Comparison of ENCODE assay signal across 20 cellular contexts in genomic region chr14:100770605-100771120, GRCh38. TPM values are rescaled to one million over a fixed set of nuclear protein-coding genes. Genes with fewer than 3 reads are reported as not detected.
"Had no signal": no experiment of that assay in that cellular context is flagged by ENCODE, and none has a peak within 500 bp of the region (broad histone marks: within the 10 kb centered on the region; RNA-seq: fewer than 3 reads in every experiment).

No MANE protein-coding gene starts in this region.

- H3K9me3 ChIP-seq: testis had no signal

- H3K9me3 Mint-ChIP-seq: activated naive CD8-positive, alpha-beta T cell treated with anti-CD3 and anti-CD28 coated beads for 36 hours; activated T-cell treated with anti-CD3 and anti-CD28 coated beads, Interleukin-2, amount 50 U/mL, for 24 hours; central memory CD8-positive, alpha-beta T cell had no signal

- ATAC-seq: left colon; naive thymus-derived CD8-positive, alpha-beta T cell had no signal

- H3K27me3 ChIP-seq: testis, upper lobe of left lung had no signal

- H3K4me1 ChIP-seq: testis had no signal

- H3K27ac Mint-ChIP-seq: activated naive CD8-positive, alpha-beta T cell treated with anti-CD3 and anti-CD28 coated beads for 36 hours; activated T-cell treated with anti-CD3 and anti-CD28 coated beads, Interleukin-2, amount 50 U/mL, for 24 hours; dendritic cell treated with granulocyte-macrophage colony-stimulating factor and Interleukin-4, amounts not matched to agents 40 ng/mL and 50 ng/mL, for 4 days had no signal

- H3K4me1 Mint-ChIP-seq: activated naive CD8-positive, alpha-beta T cell treated with anti-CD3 and anti-CD28 coated beads for 36 hours; central memory CD8-positive, alpha-beta T cell had no signal

- H3K27ac ChIP-seq: skin epidermis, stomach, testis, upper lobe of left lung, VCaP had no signal

- H3K36me3 Mint-ChIP-seq: activated naive CD8-positive, alpha-beta T cell treated with anti-CD3 and anti-CD28 coated beads for 36 hours; naive thymus-derived CD8-positive, alpha-beta T cell had no signal

- H3K4me3 ChIP-seq: lung, skin epidermis, stomach, testis, upper lobe of left lung had no signal

- H3K4me3 Mint-ChIP-seq: activated naive CD8-positive, alpha-beta T cell treated with anti-CD3 and anti-CD28 coated beads for 36 hours; activated T-cell treated with anti-CD3 and anti-CD28 coated beads, Interleukin-2, amount 50 U/mL, for 24 hours; central memory CD8-positive, alpha-beta T cell; dendritic cell treated with granulocyte-macrophage colony-stimulating factor and Interleukin-4, amounts not matched to agents 40 ng/mL and 50 ng/mL, for 4 days; naive thymus-derived CD8-positive, alpha-beta T cell had no signal

- DNase-seq: activated CD4-positive, alpha-beta T cell treated with anti-CD3 and anti-CD28 coated beads for 1 hour; activated CD4-positive, alpha-beta T cell treated with anti-CD3 and anti-CD28 coated beads, Interleukin-2, amount 50 U/mL, for 4 hours; activated gamma-delta T cell; activated naive CD8-positive, alpha-beta T cell treated with anti-CD3 and anti-CD28 coated beads for 36 hours; activated T-cell treated with anti-CD3 and anti-CD28 coated beads, Interleukin-2, amount 50 U/mL, for 24 hours; effector memory CD4-positive, alpha-beta T cell; foreskin melanocyte; naive thymus-derived CD8-positive, alpha-beta T cell; retina; stomach; T-helper 1 cell; testis; upper lobe of left lung had no signal

- H3K27me3 Mint-ChIP-seq: activated naive CD8-positive, alpha-beta T cell treated with anti-CD3 and anti-CD28 coated beads for 36 hours; dendritic cell treated with granulocyte-macrophage colony-stimulating factor and Interleukin-4, amounts not matched to agents 40 ng/mL and 50 ng/mL, for 4 days had no signal

- H3K36me3 ChIP-seq: stomach, upper lobe of left lung had no signal

RNA-seq across cellular contexts. Expression of gene DLK1, which starts 44.0 kb away (rescaled TPM):
- total RNA-seq: activated naive CD8-positive, alpha-beta T cell treated with anti-CD3 and anti-CD28 coated beads for 36 hours; fibroblast of lung; left colon; naive thymus-derived CD8-positive, alpha-beta T cell had no signal
- polyA plus RNA-seq: fibroblast of lung; naive thymus-derived CD8-positive, alpha-beta T cell had no signal

RNA-seq across cellular contexts. Expression of gene MEG3, which starts 55.3 kb away (rescaled TPM):
- total RNA-seq: naive thymus-derived CD8-positive, alpha-beta T cell had no signal
- polyA plus RNA-seq: naive thymus-derived CD8-positive, alpha-beta T cell had no signal
